ENCODE assay signal across 1 cellular context in genomic region chr17:42389902-42390301, GRCh38.
TF ChIP-seq lines count a peak whose summit lies in the region.

No MANE protein-coding gene starts in this region.

TF ChIP-seq in H1, 55 proteins besides CTCF, POLR2A, EP300 and RAD21:
- TF ChIP-seq SUZ12 (IDR thresholded peaks at IDR 0.05; ENCODE audit: low read length) (no peak), MAX (IDR thresholded peaks at IDR 0.05) (no peak), SIN3A (conservative IDR thresholded peaks at IDR 0.05 in 1 of 2, IDR thresholded peaks at IDR 0.05 in 1 of 2; ENCODE audit: low read depth in 1 of 2, low read length in 2 of 2) (no peak), YY1 (IDR thresholded peaks at IDR 0.05; ENCODE audit: low read depth, low read length) (no peak), ASH2L (IDR thresholded peaks at IDR 0.05; ENCODE audit: low read length) (no peak), CREB1 (IDR thresholded peaks at IDR 0.05) (no peak), KDM1A (IDR thresholded peaks at IDR 0.05; ENCODE audit: borderline replicate concordance, low read length) (no peak), CTBP2 (IDR thresholded peaks at IDR 0.05; ENCODE audit: borderline replicate concordance, insufficient read depth, insufficient read length, low read length) (no peak), MAFK (IDR thresholded peaks at IDR 0.05; ENCODE audit: low read depth, low read length) (no peak), GTF2F1 (IDR thresholded peaks at IDR 0.05; ENCODE audit: borderline replicate concordance, low read depth, low read length) (no peak)
